ENCODE assay signal across 10 cellular contexts in genomic region chr13:113820813-113821651, GRCh38. TPM values are rescaled to one million over a fixed set of nuclear protein-coding genes. Genes with fewer than 3 reads are reported as not detected.
DNase-seq lines count a peak whose midpoint lies in the region; ATAC-seq and TF ChIP-seq lines count a peak whose summit lies in the region.
"Had no signal": no experiment of that assay in that cellular context is flagged by ENCODE, and none has a peak within 500 bp of the region (broad histone marks: within the 10 kb centered on the region; RNA-seq: fewer than 3 reads in every experiment).

No MANE protein-coding gene starts in this region.

- 21% methylated on average over 54 of the region's 54 CpGs for WGBS in right cardiac atrium
- WGBS in spleen, 5 donors: 69 to 79% (median 76%) methylated on average over 26 to 54 of the region's 54 CpGs

- no peak overlapping the region for H3K4me3 ChIP-seq in astrocyte of the cerebellum (ENCODE audit: low read depth, low read length)
- H3K4me3 ChIP-seq in right cardiac atrium (ENCODE audit: low read length): no peak overlapping the region
- H3K4me3 ChIP-seq in spleen: peak overlapping the region in 1 of 8 donors; percentile 33
- H3K4me3 ChIP-seq: SK-N-MC had no signal

- ATAC-seq in right cardiac atrium (peak; percentile 73 to 74), GM21423 (IDR thresholded peaks at IDR 0.05; ENCODE audit: unreplicated experiment) (no peak), GM21786 (IDR thresholded peaks at IDR 0.05; ENCODE audit: unreplicated experiment) (no peak)

- H3K27ac ChIP-seq in right cardiac atrium (ENCODE audit: low read length) (peak overlapping the region; percentile 71), spleen (peak overlapping the region in 6 of 8 donors; percentile 26 to 46 (median 34))
- H3K27ac ChIP-seq: 22Rv1, SK-N-MC had no signal

- no peak for TF ChIP-seq CTCF in astrocyte of the cerebellum (IDR thresholded peaks at IDR 0.05; ENCODE audit: low read depth, low read length, missing control alignments)
- no peak for TF ChIP-seq CTCF in spleen (IDR thresholded peaks at IDR 0.05 in 8 of 11, conservative IDR thresholded peaks at IDR 0.05 in 3 of 11)

- H3K27me3 ChIP-seq in right cardiac atrium (ENCODE audit: control insufficient read depth, insufficient read depth) (no peaks in the 10 kb centered on the region), spleen (replicated peaks in 1 of 7) (no peaks in the 10 kb centered on the region)

- H3K9me3 ChIP-seq in right cardiac atrium (ENCODE audit: control insufficient read depth, low read length) (no peaks in the 10 kb centered on the region), spleen (no peaks in the 10 kb centered on the region)

- DNase-seq in NCI-H524 (lab: John Stamatoyannopoulos, UW): peak; percentile 25 to 65
- DNase-seq in NCI-H524 treated with DMSO at 0.1 percent for 48 hours (lab: John Stamatoyannopoulos, UW): no peak
- DNase-seq in astrocyte of the cerebellum (ENCODE audit: low read depth): peak; percentile 95
- peak; percentile 77 to 89 (median 89) for DNase-seq in right cardiac atrium
- peak; percentile 79 for DNase-seq in spleen
- DNase-seq in OCI-M1 (lab: John Stamatoyannopoulos, UW): no peak

- H3K36me3 ChIP-seq in spleen: peaks cover 0 to 72% (median 4%) of the 10 kb centered on the region in 6 donors

- H3K4me1 ChIP-seq in right cardiac atrium (ENCODE audit: control insufficient read depth, insufficient read depth, low read length) (peaks cover 8% of the 10 kb centered on the region), spleen (peaks cover 6 to 56% (median 27%) of the 10 kb centered on the region in 6 donors)

- intact Hi-C loops in right cardiac atrium (cut with DNase I): loop anchor here in 1 of 4 donors (5.0 kb wide), 1 partner anchor 41 kb away; the partner anchor contains the start of gene GAS6
- intact Hi-C loops in spleen (cut with DNase I; ENCODE audit: low total_unique reads): no loop called here

- TF ChIP-seq POLR2A in spleen (IDR thresholded peaks at IDR 0.05): no peak

- in situ Hi-C loops in astrocyte of the cerebellum (cut with HindIII; ENCODE audit: low sequenced_read_pairs): no loop called here

RNA-seq across cellular contexts. Expression of gene GAS6, which starts 42.8 kb away (rescaled TPM):
- total RNA-seq in right cardiac atrium: 100 to 1,000 TPM; 197 to 213 (median 202) TPM
- 273 TPM for polyA plus RNA-seq in right cardiac atrium
- total RNA-seq in spleen: 10 to 100 TPM; 22.0 to 54.5 (median 39.3) TPM
- polyA plus RNA-seq in spleen: 10 to 100 TPM; 16.7 to 33.5 (median 18.4) TPM

Comparison
In these comparisons a context has a peak if more than half of its experiments do, and no peak if none do; other contexts are left out.
1. DNase-seq: peak in NCI-H524 (2 of 2), astrocyte of the cerebellum (single experiment), right cardiac atrium (3 of 3) and spleen (single experiment); none in NCI-H524 treated with DMSO at 0.1 percent for 48 hours (single experiment) and OCI-M1 (single experiment).
2. ATAC-seq: peak in right cardiac atrium (2 of 2); none in GM21423 (single experiment) and GM21786 (single experiment).